8 cellular contexts compared by ENCODE assay signal in genomic region chr13:114025432-114026127, GRCh38. TPM values are rescaled to one million over a fixed set of nuclear protein-coding genes. Genes with fewer than 3 reads are reported as not detected.
DNase-seq lines count a peak whose midpoint lies in the region; ATAC-seq and TF ChIP-seq lines count a peak whose summit lies in the region.

No MANE protein-coding gene starts in this region.

- H3K4me1 ChIP-seq in muscle layer of colon (ENCODE audit: insufficient read depth, low read length) = peaks cover 24% of the 10 kb centered on the region
- no peaks in the 10 kb centered on the region for H3K4me1 ChIP-seq in A673 (ENCODE audit: insufficient read depth, low read length, poor library complexity, severe bottlenecking)

- H3K27me3 Mint-ChIP-seq in central memory CD8-positive, alpha-beta T cell = no peaks in the 10 kb centered on the region
- H3K27me3 Mint-ChIP-seq in activated T-helper 1 cell treated with anti-CD3 and anti-CD28 coated beads, Interleukin-12 subunit alpha, Interleukin-12 subunit beta, Interleukin-2, Interleukin-4 antibody, amounts not matched to agents 30 ng/mL and 10 ng/mL and 1 ng/mL, durations not matched to agents 14 hours and 24 hours and 36 hours (ENCODE audit: insufficient read depth) = no peaks in the 10 kb centered on the region

- H3K27ac Mint-ChIP-seq in central memory CD8-positive, alpha-beta T cell (ENCODE audit: low read depth) = peak overlapping the region; percentile 49
- H3K27ac Mint-ChIP-seq in activated T-helper 1 cell treated with anti-CD3 and anti-CD28 coated beads, Interleukin-12 subunit alpha, Interleukin-12 subunit beta, Interleukin-2, Interleukin-4 antibody, amounts not matched to agents 30 ng/mL and 10 ng/mL and 1 ng/mL, durations not matched to agents 14 hours and 24 hours and 36 hours = no peak overlapping the region

- H3K4me3 ChIP-seq in AG04449 (ENCODE audit: low read depth, low read length) = no peak overlapping the region
- H3K4me3 ChIP-seq in muscle layer of colon (ENCODE audit: low read depth in 1 of 2, low read length in 2 of 2) = no peak overlapping the region
- no peak overlapping the region for H3K4me3 ChIP-seq in A673 (ENCODE audit: low read depth, low read length, poor library complexity, severe bottlenecking)

- peaks cover 50% of the 10 kb centered on the region for H3K36me3 Mint-ChIP-seq in central memory CD8-positive, alpha-beta T cell (ENCODE audit: insufficient read depth)
- peaks cover 31% of the 10 kb centered on the region for H3K36me3 Mint-ChIP-seq in activated T-helper 1 cell treated with anti-CD3 and anti-CD28 coated beads, Interleukin-12 subunit alpha, Interleukin-12 subunit beta, Interleukin-2, Interleukin-4 antibody, amounts not matched to agents 30 ng/mL and 10 ng/mL and 1 ng/mL, durations not matched to agents 14 hours and 24 hours and 36 hours (ENCODE audit: low read depth)

- no peak overlapping the region for H3K4me3 Mint-ChIP-seq in central memory CD8-positive, alpha-beta T cell
- no peak overlapping the region for H3K4me3 Mint-ChIP-seq in activated T-helper 1 cell treated with anti-CD3 and anti-CD28 coated beads, Interleukin-12 subunit alpha, Interleukin-12 subunit beta, Interleukin-2, Interleukin-4 antibody, amounts not matched to agents 30 ng/mL and 10 ng/mL and 1 ng/mL, durations not matched to agents 14 hours and 24 hours and 36 hours

- POLR2A ChIA-PET in AG04449 (lab: Yijun Ruan, JAX) (interaction anchor here (0.7 kb wide), 1 partner anchor 33 kb away, joined by 3 read pairs; no protein-coding TSS in a partner anchor), A673 (lab: Charles Lee; ENCODE audit: low non-redundant PET) (interaction anchor here (0.6 kb wide), 1 partner anchor 95 kb away, joined by 3 read pairs; no protein-coding TSS in a partner anchor)

- ATAC-seq in HG03520 (IDR thresholded peaks at IDR 0.05; ENCODE audit: unreplicated experiment) (peak; percentile 42), GM18870 (IDR thresholded peaks at IDR 0.05; ENCODE audit: unreplicated experiment) (no peak)
- ATAC-seq in central memory CD8-positive, alpha-beta T cell (replicated peaks; ENCODE audit: extremely low read depth, poor library complexity, severe bottlenecking) = no peak

- intact Hi-C loops in A673 (cut with micrococcal nuclease; ENCODE audit: unreplicated experiment) = no loop called here
- intact Hi-C loops in activated T-helper 1 cell treated with anti-CD3 and anti-CD28 coated beads, Interleukin-12 subunit alpha, Interleukin-12 subunit beta, Interleukin-2, Interleukin-4 antibody, amounts not matched to agents 30 ng/mL and 10 ng/mL and 1 ng/mL, durations not matched to agents 14 hours and 24 hours and 36 hours (cut with micrococcal nuclease) = no loop called here

- DNase-seq in AG04449 (ENCODE audit: low read depth, low spot score) (no peak), NCI-H187 (lab: John Stamatoyannopoulos, UW) (no peak), A673 (ENCODE audit: low spot score) (no peak)
- no peak for DNase-seq in central memory CD8-positive, alpha-beta T cell (ENCODE audit: low spot score in 2 of 2)
- DNase-seq in activated T-helper 1 cell treated with anti-CD3 and anti-CD28 coated beads, Interleukin-12 subunit alpha, Interleukin-12 subunit beta, Interleukin-2, Interleukin-4 antibody, amounts not matched to agents 30 ng/mL and 10 ng/mL and 1 ng/mL, durations not matched to agents 14 hours and 24 hours and 36 hours (ENCODE audit: low spot score) = no peak

- CTCF ChIA-PET in AG04449 (lab: Yijun Ruan, JAX) (interaction anchor here (1.1 to 3.5 kb wide), 3 partner anchors 9 to 203 kb away, joined by 3 to 10 read pairs (median 3); no protein-coding TSS in a partner anchor), A673 (lab: Charles Lee) (no interaction called here)

- H3K27ac ChIP-seq in muscle layer of colon (ENCODE audit: low read depth, low read length) = peak overlapping the region; percentile 19
- H3K27ac ChIP-seq in A673 (ENCODE audit: low read depth, low read length, poor library complexity, severe bottlenecking) = no peak overlapping the region

- peaks cover 11% of the 10 kb centered on the region for H3K4me1 Mint-ChIP-seq in central memory CD8-positive, alpha-beta T cell
- no peaks in the 10 kb centered on the region for H3K4me1 Mint-ChIP-seq in activated T-helper 1 cell treated with anti-CD3 and anti-CD28 coated beads, Interleukin-12 subunit alpha, Interleukin-12 subunit beta, Interleukin-2, Interleukin-4 antibody, amounts not matched to agents 30 ng/mL and 10 ng/mL and 1 ng/mL, durations not matched to agents 14 hours and 24 hours and 36 hours (ENCODE audit: low read depth)

- no peaks in the 10 kb centered on the region for H3K9me3 Mint-ChIP-seq in central memory CD8-positive, alpha-beta T cell
- H3K9me3 Mint-ChIP-seq in activated T-helper 1 cell treated with anti-CD3 and anti-CD28 coated beads, Interleukin-12 subunit alpha, Interleukin-12 subunit beta, Interleukin-2, Interleukin-4 antibody, amounts not matched to agents 30 ng/mL and 10 ng/mL and 1 ng/mL, durations not matched to agents 14 hours and 24 hours and 36 hours = no peaks in the 10 kb centered on the region

- no TSS peak for BruUV-seq in A673 (replicated peaks; lab: Mats Ljungman, UMichigan)

- peak; percentile 20 for TF ChIP-seq CTCF in AG04449 (IDR thresholded peaks at IDR 0.05; ENCODE audit: insufficient read depth, low read length, missing control alignments)
- no peak for TF ChIP-seq CTCF in A673 (conservative IDR thresholded peaks at IDR 0.05; ENCODE audit: low read depth, low read length)

- H3K9me3 ChIP-seq in muscle layer of colon (ENCODE audit: low read length) (no peaks in the 10 kb centered on the region), A673 (ENCODE audit: low read depth, low read length, poor library complexity, severe bottlenecking) (no peaks in the 10 kb centered on the region)

- peaks cover 26% of the 10 kb centered on the region for H3K36me3 ChIP-seq in muscle layer of colon (ENCODE audit: insufficient read depth, low read length)
- no peaks in the 10 kb centered on the region for H3K36me3 ChIP-seq in A673 (ENCODE audit: insufficient read depth, low read length, poor library complexity, severe bottlenecking)

- H3K9ac ChIP-seq in muscle layer of colon (ENCODE audit: low read length) = no peak overlapping the region

- H3K27me3 ChIP-seq in muscle layer of colon (ENCODE audit: control insufficient read depth in 1 of 2, insufficient read depth in 2 of 2, low read length in 2 of 2) (no peaks in the 10 kb centered on the region), A673 (replicated peaks; ENCODE audit: insufficient read depth, low read depth, low read length, poor library complexity) (no peaks in the 10 kb centered on the region)

RNA-seq across cellular contexts. Expression of gene C13orf46, which starts 51.7 kb away (rescaled TPM):
- 3.1 and 3.6 TPM in 2 replicates for total RNA-seq in A673 (2021)
- 0.83 and 0.91 TPM in 2 replicates for total RNA-seq in activated T-helper 1 cell treated with anti-CD3 and anti-CD28 coated beads, Interleukin-12 subunit alpha, Interleukin-12 subunit beta, Interleukin-2, Interleukin-4 antibody, amounts not matched to agents 30 ng/mL and 10 ng/mL and 1 ng/mL, durations not matched to agents 14 hours and 24 hours and 36 hours
